Comparison of ENCODE assay signal across 8 cellular contexts in genomic region chrX:22934640-22935039, GRCh38.
"Had no signal": no experiment of that assay in that cellular context is flagged by ENCODE, and none has a peak within 500 bp of the region (broad histone marks: within the 10 kb centered on the region; RNA-seq: fewer than 3 reads in every experiment).

No MANE protein-coding gene starts in this region.

- FAIRE-seq: G401.6, GM12878, GM12891, GM12892, GM18507, GM19239 had no signal

- DNase-seq: GDM1, GF-D8 had no signal

- ATAC-seq: GM12878 had no signal

- H3K4me3 ChIP-seq: GM12878 had no signal
